8 cellular contexts compared by ENCODE assay signal in genomic region chr9:21110708-21111576, GRCh38. TPM values are rescaled to one million over a fixed set of nuclear protein-coding genes. Genes with fewer than 3 reads are reported as not detected.
DNase-seq lines count a peak whose midpoint lies in the region; FAIRE-seq and TF ChIP-seq lines count a peak whose summit lies in the region.

No MANE protein-coding gene starts in this region.

- no peaks in the 10 kb centered on the region for H3K36me3 ChIP-seq in HAP-1 (replicated peaks)

- peak; percentile 24 for DNase-seq in stimulated activated CD4-positive, alpha-beta T cell treated with anti-CD3 and anti-CD28 coated beads, Interleukin-4, amount 100 ng/mL, for 24 hours
- no peak for DNase-seq in stimulated activated CD4-positive, alpha-beta T cell treated with anti-CD3 and anti-CD28 coated beads, Interleukin-1b, Interleukin-23, amount 100 ng/mL, for 48 hours
- DNase-seq in HAP-1 (ENCODE audit: low spot score in 2 of 2) (peak; percentile 36 to 75), RCC 7860 (ENCODE audit: low spot score) (peak; percentile 53), endothelial cell (ENCODE audit: low spot score) (peak; percentile 20), mesothelial cell of epicardium (ENCODE audit: low spot score in 2 of 2, unreplicated experiment in 2 of 2) (no peak), HK-2 (ENCODE audit: unreplicated experiment) (no peak)

- in situ Hi-C loops in HAP-1 (cut with MboI; ENCODE audit: low sequenced_read_pairs) = loop anchor here (25.0 kb wide), 2 partner anchors 224 to 1174 kb away; no protein-coding TSS in a partner anchor

- H3K9me3 Mint-ChIP-seq in endothelial cell (ENCODE audit: unreplicated experiment) (no peaks in the 10 kb centered on the region), mesothelial cell of epicardium (no peaks in the 10 kb centered on the region)

- H3K27me3 ChIP-seq in HAP-1 (ENCODE audit: low read depth) = no peaks in the 10 kb centered on the region

- TF ChIP-seq CTCF in LNCAP (IDR thresholded peaks at IDR 0.05) (peak; percentile 79), endothelial cell (IDR thresholded peaks at IDR 0.05; ENCODE audit: unreplicated experiment) (peak; percentile 63), mesothelial cell of epicardium (IDR thresholded peaks at IDR 0.05; ENCODE audit: unreplicated experiment) (peak; percentile 64)

- H3K27ac Mint-ChIP-seq in endothelial cell (ENCODE audit: unreplicated experiment) (no peak overlapping the region), mesothelial cell of epicardium (no peak overlapping the region)

- H3K36me3 Mint-ChIP-seq in endothelial cell (ENCODE audit: low read depth, unreplicated experiment) (no peaks in the 10 kb centered on the region), mesothelial cell of epicardium (no peaks in the 10 kb centered on the region)

- no peaks in the 10 kb centered on the region for H3K27me3 Mint-ChIP-seq in endothelial cell (ENCODE audit: unreplicated experiment)
- no peaks in the 10 kb centered on the region for H3K27me3 Mint-ChIP-seq in mesothelial cell of epicardium (ENCODE audit: low read depth)

- H3K4me1 ChIP-seq in HAP-1 = no peaks in the 10 kb centered on the region

- no peak overlapping the region for H3K4me3 ChIP-seq in HAP-1

- H3K4me1 Mint-ChIP-seq in endothelial cell (ENCODE audit: unreplicated experiment) (peaks cover 6% of the 10 kb centered on the region), mesothelial cell of epicardium (peaks cover 9% of the 10 kb centered on the region)

- no peaks in the 10 kb centered on the region for H3K9me3 ChIP-seq in HAP-1

- peak; percentile 66 for FAIRE-seq in RCC 7860 (lab: Jason Lieb, UNC)

- H3K4me3 Mint-ChIP-seq in endothelial cell (ENCODE audit: unreplicated experiment) = no peak overlapping the region
- no peak overlapping the region for H3K4me3 Mint-ChIP-seq in mesothelial cell of epicardium

RNA-seq across cellular contexts. Expression of gene IFNW1, which starts 30.7 kb away (rescaled TPM):
- total RNA-seq in endothelial cell (ENCODE audit: unreplicated experiment) = not detected
- not detected in 3 replicates for total RNA-seq in mesothelial cell of epicardium

RNA-seq across cellular contexts. Expression of gene IFNB1, which starts 33.2 kb away (rescaled TPM):
- not detected for total RNA-seq in endothelial cell (ENCODE audit: unreplicated experiment)
- not detected in 3 replicates for total RNA-seq in mesothelial cell of epicardium

RNA-seq across cellular contexts. Expression of gene IFNA21, which starts 55.5 kb away (rescaled TPM):
- total RNA-seq in endothelial cell (ENCODE audit: unreplicated experiment) = not detected
- total RNA-seq in mesothelial cell of epicardium = not detected in 3 replicates

Comparison
In these comparisons a context has a peak if more than half of its experiments do, and no peak if none do; other contexts are left out.
1. DNase-seq: peak in stimulated activated CD4-positive, alpha-beta T cell treated with anti-CD3 and anti-CD28 coated beads, Interleukin-4, amount 100 ng/mL, for 24 hours (single experiment), HAP-1 (2 of 2), RCC 7860 (single experiment) and endothelial cell (single experiment); none in stimulated activated CD4-positive, alpha-beta T cell treated with anti-CD3 and anti-CD28 coated beads, Interleukin-1b, Interleukin-23, amount 100 ng/mL, for 48 hours (single experiment), mesothelial cell of epicardium (0 of 2) and HK-2 (single experiment).
2. Peak in every context shown above with its lines, with median percentiles within 50 percentile points of each other: CTCF ChIP-seq.